In the genomic region with DNA sequence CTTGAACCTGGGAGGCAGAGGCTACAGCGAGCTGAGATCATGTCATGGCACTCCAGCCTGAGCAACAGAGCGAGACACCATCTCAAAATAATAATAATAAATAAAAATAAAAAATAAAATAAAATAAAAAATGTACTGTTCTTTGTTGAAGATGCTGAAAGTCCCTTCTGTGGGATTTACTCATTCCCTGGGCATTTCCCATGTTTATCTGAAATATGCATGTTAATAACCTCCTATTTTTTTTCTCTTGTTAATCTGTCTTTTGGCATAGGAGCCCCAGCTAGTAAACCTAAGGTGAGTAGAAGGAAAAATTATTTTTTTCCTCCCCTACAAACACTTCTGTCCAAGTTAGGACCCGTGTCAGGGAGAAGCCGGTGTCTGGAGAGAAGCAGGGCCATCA, we compare ENCODE assay signal across 14 cellular contexts. TPM values are rescaled to one million over a fixed set of nuclear protein-coding genes. Genes with fewer than 3 reads are reported as not detected.
"Had no signal": no experiment of that assay in that cellular context is flagged by ENCODE, and none has a peak within 500 bp of the region (broad histone marks: within the 10 kb centered on the region; RNA-seq: fewer than 3 reads in every experiment).

No MANE protein-coding gene starts in this region.

- FAIRE-seq: colon, urothelium cell line had no signal

- H3K9me3 ChIP-seq: ascending aorta, thyroid gland had no signal

- H3K27me3 ChIP-seq: ascending aorta, thyroid gland had no signal

- H3K9me3 Mint-ChIP-seq: activated naive CD4-positive, alpha-beta T cell treated with anti-CD3 and anti-CD28 coated beads, Interleukin-2, amount 50 U/mL, for 24 hours had no signal

- H3K36me3 Mint-ChIP-seq: activated naive CD4-positive, alpha-beta T cell treated with anti-CD3 and anti-CD28 coated beads, Interleukin-2, amount 50 U/mL, for 24 hours had no signal

- H3K4me3 Mint-ChIP-seq: activated naive CD4-positive, alpha-beta T cell treated with anti-CD3 and anti-CD28 coated beads, Interleukin-2, amount 50 U/mL, for 24 hours; nephron progenitor cell had no signal

- H3K36me3 ChIP-seq: ascending aorta, thyroid gland had no signal

- H3K4me3 ChIP-seq: ascending aorta, thyroid gland had no signal

- H3K4me1 Mint-ChIP-seq: activated naive CD4-positive, alpha-beta T cell treated with anti-CD3 and anti-CD28 coated beads, Interleukin-2, amount 50 U/mL, for 24 hours had no signal

- H3K27ac ChIP-seq: ascending aorta, thyroid gland, VCaP had no signal

- H3K27ac Mint-ChIP-seq: activated naive CD4-positive, alpha-beta T cell treated with anti-CD3 and anti-CD28 coated beads, Interleukin-2, amount 50 U/mL, for 24 hours; nephron progenitor cell had no signal

- DNase-seq: activated CD4-positive, alpha-beta T cell treated with anti-CD3 and anti-CD28 coated beads, Interleukin-2, amount 50 U/mL, for 1 hour; effector CD4-positive, alpha-beta T cell; hippocampal formation; nephron progenitor cell; stimulated activated CD4-positive, alpha-beta T cell treated with anti-CD3 and anti-CD28 coated beads, Interleukin-4, amount 100 ng/mL, for 1 hour; stimulated activated CD8-positive, alpha-beta memory T cell treated with anti-CD3 and anti-CD28 coated beads, Interleukin-4, amount 100 ng/mL, for 48 hours; thyroid gland had no signal

RNA-seq across cellular contexts. Expression of gene TMEM92, which starts 34.4 kb away (rescaled TPM):
- total RNA-seq: ascending aorta, cardiac septum, mesenteric fat pad, thyroid gland had no signal
